ENCODE assay signal across 8 cellular contexts in the genomic region with DNA sequence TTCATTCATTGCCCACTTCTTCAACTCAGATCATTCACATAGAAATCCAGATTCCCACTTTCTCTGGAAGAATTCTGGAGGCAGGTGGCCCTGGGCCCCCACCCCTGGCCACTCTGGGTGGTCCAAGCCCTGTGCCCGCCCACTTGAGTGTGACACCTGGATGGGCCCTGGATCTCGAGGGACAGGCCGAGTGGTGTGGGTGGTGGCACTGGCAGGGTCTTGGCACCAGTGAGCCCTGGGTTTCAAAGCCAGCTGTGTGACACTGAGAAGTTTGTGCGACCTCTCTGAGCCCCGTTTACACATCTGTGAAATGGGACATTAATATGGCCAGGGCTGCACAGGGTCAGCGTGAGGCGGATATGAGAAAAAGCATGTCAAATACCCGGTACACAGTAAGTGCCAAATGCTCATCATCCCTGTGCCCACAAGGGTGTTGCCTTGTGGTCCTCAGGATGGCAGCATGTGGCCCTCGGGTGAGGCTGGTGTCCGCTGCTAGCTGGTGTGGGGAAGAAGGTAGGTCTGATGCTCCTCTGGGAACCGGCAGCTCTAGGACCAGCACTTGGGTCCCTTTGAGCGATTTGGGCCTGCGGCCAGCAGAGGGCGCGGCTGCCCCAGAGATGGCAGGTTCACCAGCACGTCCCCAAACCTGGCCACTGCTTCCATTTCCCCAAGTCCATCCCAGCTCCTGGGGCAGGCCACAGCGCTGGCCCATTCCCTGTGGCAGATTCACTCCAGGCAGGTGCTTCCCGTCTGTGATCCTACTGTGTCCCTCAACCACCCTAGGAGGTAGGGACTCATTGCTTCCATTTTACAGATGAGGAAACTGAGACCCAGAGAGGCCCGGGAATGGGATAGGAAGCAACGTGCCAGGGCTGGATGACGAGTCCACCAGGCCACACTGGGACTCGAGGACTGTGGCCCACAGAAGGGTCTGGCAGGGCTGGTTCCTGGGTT. TPM values are rescaled to one million over a fixed set of nuclear protein-coding genes. Genes with fewer than 3 reads are reported as not detected.
A peak's percentile ranks its signal among the peaks of the same experiment; 100 is the strongest.
DNase-seq lines count a peak whose midpoint lies in the region; ATAC-seq and TF ChIP-seq lines count a peak whose summit lies in the region.

No MANE protein-coding gene starts in this region.

- H3K27ac ChIP-seq in 22Rv1, result no peak overlapping the region

- DNase-seq in GM13976 (ENCODE audit: low spot score) (peak; percentile 91), NAMALWA (ENCODE audit: low spot score) (peak; percentile 79), T-helper 22 cell (ENCODE audit: low read depth) (peak; percentile 11), amygdala (lab: John Stamatoyannopoulos, UW) (peak in 51 of 56 donors; percentile 8 to 83 (median 50)), hepatic stellate cell (ENCODE audit: low spot score) (peak; percentile 82), sciatic nerve (ENCODE audit: low spot score) (peak; percentile 82)

- intact Hi-C loops in sciatic nerve (cut with DNase I), result loop anchor here (5.0 kb wide), 1 partner anchor 231 kb away; the partner anchor contains the start of gene TAF1C

- no peak for ATAC-seq in sciatic nerve
- ATAC-seq in HG03457 (IDR thresholded peaks at IDR 0.05; ENCODE audit: unreplicated experiment), result no peak

- TF ChIP-seq CTCF in 22Rv1 (IDR thresholded peaks at IDR 0.05) (peak; percentile 91), GM13976 (IDR thresholded peaks at IDR 0.05; ENCODE audit: borderline replicate concordance, control extremely low read depth, extremely low read depth, insufficient read depth, missing control alignments) (peak; percentile 91)

- in situ Hi-C loops in GM13976 (cut with MboI; ENCODE audit: low sequenced_read_pairs, unreplicated experiment), result loop anchor here (25.0 kb wide), 2 partner anchors 106 to 531 kb away; no protein-coding TSS in a partner anchor

RNA-seq across cellular contexts. Expression of gene OSGIN1, which starts 3.6 kb away (rescaled TPM):
- total RNA-seq in sciatic nerve, result 11.5 TPM

RNA-seq across cellular contexts. Expression of gene NECAB2, which starts 11.4 kb away (rescaled TPM):
- total RNA-seq in sciatic nerve, result 0.80 TPM

RNA-seq across cellular contexts. Expression of gene MLYCD, which starts 57.7 kb away (rescaled TPM):
- 8.2 TPM for total RNA-seq in sciatic nerve

Comparison
In these comparisons a context has a peak if more than half of its experiments do, and no peak if none do; other contexts are left out.
1. DNase-seq: peak in every context shown above with its lines; median percentile 91 in GM13976; 82 in hepatic stellate cell; 82 in sciatic nerve; 79 in NAMALWA; 50 in amygdala; 11 in T-helper 22 cell.